1 cellular context compared by ENCODE assay signal in the genomic region with DNA sequence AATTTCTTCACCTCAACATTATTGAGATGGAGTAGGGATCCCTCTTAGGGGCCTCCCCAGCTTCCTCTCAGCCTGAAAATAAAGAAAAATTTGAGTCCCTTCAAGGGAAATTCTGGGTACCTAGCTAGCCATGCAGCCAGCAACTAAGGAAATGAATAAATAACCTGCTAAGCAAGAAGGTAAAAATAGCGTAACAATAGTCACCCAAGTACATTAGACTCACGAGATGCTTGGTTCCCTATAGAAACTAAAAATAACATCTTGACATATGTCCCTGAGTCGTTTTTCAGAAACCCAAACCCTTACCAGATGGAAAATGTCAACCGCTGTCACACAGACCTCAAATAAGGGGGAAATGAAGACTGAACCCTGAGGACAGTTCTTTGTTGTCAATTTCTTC.
A peak's percentile ranks its signal among the peaks of the same experiment; 100 is the strongest.
TF ChIP-seq lines count a peak whose summit lies in the region.

No MANE protein-coding gene starts in this region.

TF ChIP-seq in GM12878, 131 proteins besides CTCF, POLR2A, EP300 and RAD21 (continued from another document and continues in another):
- TF ChIP-seq ETV6 (conservative IDR thresholded peaks at IDR 0.05 in 1 of 2, IDR thresholded peaks at IDR 0.05 in 1 of 2; ENCODE audit: borderline replicate concordance in 1 of 2, low read depth in 1 of 2) (peak in 1 of 2 experiments; percentile 72; a peak in 1 of 4 replicates), PAX5 (IDR thresholded peaks at IDR 0.05; ENCODE audit: borderline replicate concordance, low read depth, low read length) (peak; percentile 41; the same call in 1 of the 2 replicates), LARP7 (IDR thresholded peaks at IDR 0.05) (no peak), SMAD1 (IDR thresholded peaks at IDR 0.05; ENCODE audit: low read depth, partially characterized antibody) (no peak), DPF2 (IDR thresholded peaks at IDR 0.05) (no peak), ZNF622 (IDR thresholded peaks at IDR 0.05) (no peak), SREBF1 (IDR thresholded peaks at IDR 0.05; ENCODE audit: low read length) (no peak), HDAC6 (IDR thresholded peaks at IDR 0.05; ENCODE audit: unreplicated experiment) (no peak), BRCA1 (IDR thresholded peaks at IDR 0.05; ENCODE audit: low read depth, low read length) (no peak), ZSCAN29 (IDR thresholded peaks at IDR 0.05) (no peak), STAT3 (IDR thresholded peaks at IDR 0.05; ENCODE audit: low read depth, low read length) (no peak), WRNIP1 (IDR thresholded peaks at IDR 0.05; ENCODE audit: borderline replicate concordance, low read depth, low read length) (no peak), NR2F1 (conservative IDR thresholded peaks at IDR 0.05) (no peak), SIX5 (IDR thresholded peaks at IDR 0.05; ENCODE audit: low read depth, low read length, severe bottlenecking) (no peak), TCF3 (IDR thresholded peaks at IDR 0.05; ENCODE audit: borderline replicate concordance, insufficient read depth, low read depth, low read length) (peak; percentile 95), MTA3 (IDR thresholded peaks at IDR 0.05; ENCODE audit: borderline replicate concordance, low read length) (no peak; the same call in 1 of the 2 replicates), EGR1 (IDR thresholded peaks at IDR 0.05; ENCODE audit: borderline replicate concordance in 1 of 2, low read depth in 2 of 2, low read length in 2 of 2) (no peak), NFIC (IDR thresholded peaks at IDR 0.05; ENCODE audit: low read depth, low read length) (peak; percentile 97), TBL1XR1 (IDR thresholded peaks at IDR 0.05; ENCODE audit: low read depth, low read length) (no peak), MTA2 (IDR thresholded peaks at IDR 0.05; ENCODE audit: low read depth) (peak; percentile 64), IKZF1 (conservative IDR thresholded peaks at IDR 0.05) (peak; percentile 54), YY1 (IDR thresholded peaks at IDR 0.05; ENCODE audit: low read depth, low read length) (no peak), MYC (IDR thresholded peaks at IDR 0.05; ENCODE audit: insufficient read depth, insufficient read length, insufficient replicate concordance, low read length, severe bottlenecking) (no peak), ASH2L (IDR thresholded peaks at IDR 0.05; ENCODE audit: borderline replicate concordance, low read depth) (peak; percentile 56; the same call in 1 of the 2 replicates), CBFB (IDR thresholded peaks at IDR 0.05; ENCODE audit: low read depth) (peak; percentile 79), RUNX3 (IDR thresholded peaks at IDR 0.05; ENCODE audit: low read length) (peak; percentile 95), BCL11A (IDR thresholded peaks at IDR 0.05; ENCODE audit: low read depth, low read length) (0 out of 2 replicates have a peak, but pooled peaks have one; percentile 7), GABPA (IDR thresholded peaks at IDR 0.05; ENCODE audit: low read depth) (no peak), KDM1A (IDR thresholded peaks at IDR 0.05; ENCODE audit: borderline replicate concordance) (no peak), HCFC1 (IDR thresholded peaks at IDR 0.05; ENCODE audit: low read length) (no peak)
- TF ChIP-seq, protein P1, sequence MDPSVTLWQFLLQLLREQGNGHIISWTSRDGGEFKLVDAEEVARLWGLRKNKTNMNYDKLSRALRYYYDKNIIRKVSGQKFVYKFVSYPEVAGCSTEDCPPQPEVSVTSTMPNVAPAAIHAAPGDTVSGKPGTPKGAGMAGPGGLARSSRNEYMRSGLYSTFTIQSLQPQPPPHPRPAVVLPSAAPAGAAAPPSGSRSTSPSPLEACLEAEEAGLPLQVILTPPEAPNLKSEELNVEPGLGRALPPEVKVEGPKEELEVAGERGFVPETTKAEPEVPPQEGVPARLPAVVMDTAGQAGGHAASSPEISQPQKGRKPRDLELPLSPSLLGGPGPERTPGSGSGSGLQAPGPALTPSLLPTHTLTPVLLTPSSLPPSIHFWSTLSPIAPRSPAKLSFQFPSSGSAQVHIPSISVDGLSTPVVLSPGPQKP (IDR thresholded peaks at IDR 0.05; ENCODE audit: low read depth, low read length) = no peak
- TF ChIP-seq, protein P2, sequence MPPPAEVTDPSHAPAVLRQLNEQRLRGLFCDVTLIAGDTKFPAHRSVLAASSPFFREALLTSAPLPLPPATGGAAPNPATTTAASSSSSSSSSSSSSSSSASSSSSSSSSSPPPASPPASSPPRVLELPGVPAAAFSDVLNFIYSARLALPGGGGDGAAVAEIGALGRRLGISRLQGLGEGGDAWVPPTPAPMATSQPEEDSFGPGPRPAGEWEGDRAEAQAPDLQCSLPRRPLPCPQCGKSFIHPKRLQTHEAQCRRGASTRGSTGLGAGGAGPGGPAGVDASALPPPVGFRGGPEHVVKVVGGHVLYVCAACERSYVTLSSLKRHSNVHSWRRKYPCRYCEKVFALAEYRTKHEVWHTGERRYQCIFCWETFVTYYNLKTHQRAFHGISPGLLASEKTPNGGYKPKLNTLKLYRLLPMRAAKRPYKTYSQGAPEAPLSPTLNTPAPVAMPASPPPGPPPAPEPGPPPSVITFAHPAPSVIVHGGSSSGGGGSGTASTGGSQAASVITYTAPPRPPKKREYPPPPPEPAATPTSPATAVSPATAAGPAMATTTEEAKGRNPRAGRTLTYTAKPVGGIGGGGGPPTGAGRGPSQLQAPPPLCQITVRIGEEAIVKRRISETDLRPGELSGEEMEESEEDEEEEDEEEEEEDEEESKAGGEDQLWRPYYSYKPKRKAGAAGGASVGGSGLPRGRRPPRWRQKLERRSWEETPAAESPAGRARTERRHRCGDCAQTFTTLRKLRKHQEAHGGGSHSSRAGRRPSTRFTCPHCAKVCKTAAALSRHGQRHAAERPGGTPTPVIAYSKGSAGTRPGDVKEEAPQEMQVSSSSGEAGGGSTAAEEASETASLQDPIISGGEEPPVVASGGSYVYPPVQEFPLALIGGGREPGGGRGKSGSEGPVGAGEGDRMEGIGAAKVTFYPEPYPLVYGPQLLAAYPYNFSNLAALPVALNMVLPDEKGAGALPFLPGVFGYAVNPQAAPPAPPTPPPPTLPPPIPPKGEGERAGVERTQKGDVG (CRISPR knock-in tag; IDR thresholded peaks at IDR 0.05) = no peak
- TF ChIP-seq, protein P3, sequence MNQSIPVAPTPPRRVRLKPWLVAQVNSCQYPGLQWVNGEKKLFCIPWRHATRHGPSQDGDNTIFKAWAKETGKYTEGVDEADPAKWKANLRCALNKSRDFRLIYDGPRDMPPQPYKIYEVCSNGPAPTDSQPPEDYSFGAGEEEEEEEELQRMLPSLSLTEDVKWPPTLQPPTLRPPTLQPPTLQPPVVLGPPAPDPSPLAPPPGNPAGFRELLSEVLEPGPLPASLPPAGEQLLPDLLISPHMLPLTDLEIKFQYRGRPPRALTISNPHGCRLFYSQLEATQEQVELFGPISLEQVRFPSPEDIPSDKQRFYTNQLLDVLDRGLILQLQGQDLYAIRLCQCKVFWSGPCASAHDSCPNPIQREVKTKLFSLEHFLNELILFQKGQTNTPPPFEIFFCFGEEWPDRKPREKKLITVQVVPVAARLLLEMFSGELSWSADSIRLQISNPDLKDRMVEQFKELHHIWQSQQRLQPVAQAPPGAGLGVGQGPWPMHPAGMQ (IDR thresholded peaks at IDR 0.05; ENCODE audit: borderline replicate concordance) = no peak
- TF ChIP-seq, protein P4, sequence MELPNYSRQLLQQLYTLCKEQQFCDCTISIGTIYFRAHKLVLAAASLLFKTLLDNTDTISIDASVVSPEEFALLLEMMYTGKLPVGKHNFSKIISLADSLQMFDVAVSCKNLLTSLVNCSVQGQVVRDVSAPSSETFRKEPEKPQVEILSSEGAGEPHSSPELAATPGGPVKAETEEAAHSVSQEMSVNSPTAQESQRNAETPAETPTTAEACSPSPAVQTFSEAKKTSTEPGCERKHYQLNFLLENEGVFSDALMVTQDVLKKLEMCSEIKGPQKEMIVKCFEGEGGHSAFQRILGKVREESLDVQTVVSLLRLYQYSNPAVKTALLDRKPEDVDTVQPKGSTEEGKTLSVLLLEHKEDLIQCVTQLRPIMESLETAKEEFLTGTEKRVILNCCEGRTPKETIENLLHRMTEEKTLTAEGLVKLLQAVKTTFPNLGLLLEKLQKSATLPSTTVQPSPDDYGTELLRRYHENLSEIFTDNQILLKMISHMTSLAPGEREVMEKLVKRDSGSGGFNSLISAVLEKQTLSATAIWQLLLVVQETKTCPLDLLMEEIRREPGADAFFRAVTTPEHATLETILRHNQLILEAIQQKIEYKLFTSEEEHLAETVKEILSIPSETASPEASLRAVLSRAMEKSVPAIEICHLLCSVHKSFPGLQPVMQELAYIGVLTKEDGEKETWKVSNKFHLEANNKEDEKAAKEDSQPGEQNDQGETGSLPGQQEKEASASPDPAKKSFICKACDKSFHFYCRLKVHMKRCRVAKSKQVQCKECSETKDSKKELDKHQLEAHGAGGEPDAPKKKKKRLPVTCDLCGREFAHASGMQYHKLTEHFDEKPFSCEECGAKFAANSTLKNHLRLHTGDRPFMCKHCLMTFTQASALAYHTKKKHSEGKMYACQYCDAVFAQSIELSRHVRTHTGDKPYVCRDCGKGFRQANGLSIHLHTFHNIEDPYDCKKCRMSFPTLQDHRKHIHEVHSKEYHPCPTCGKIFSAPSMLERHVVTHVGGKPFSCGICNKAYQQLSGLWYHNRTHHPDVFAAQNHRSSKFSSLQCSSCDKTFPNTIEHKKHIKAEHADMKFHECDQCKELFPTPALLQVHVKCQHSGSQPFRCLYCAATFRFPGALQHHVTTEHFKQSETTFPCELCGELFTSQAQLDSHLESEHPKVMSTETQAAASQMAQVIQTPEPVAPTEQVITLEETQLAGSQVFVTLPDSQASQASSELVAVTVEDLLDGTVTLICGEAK (IDR thresholded peaks at IDR 0.05; ENCODE audit: borderline replicate concordance) = no peak
- TF ChIP-seq, protein P5, sequence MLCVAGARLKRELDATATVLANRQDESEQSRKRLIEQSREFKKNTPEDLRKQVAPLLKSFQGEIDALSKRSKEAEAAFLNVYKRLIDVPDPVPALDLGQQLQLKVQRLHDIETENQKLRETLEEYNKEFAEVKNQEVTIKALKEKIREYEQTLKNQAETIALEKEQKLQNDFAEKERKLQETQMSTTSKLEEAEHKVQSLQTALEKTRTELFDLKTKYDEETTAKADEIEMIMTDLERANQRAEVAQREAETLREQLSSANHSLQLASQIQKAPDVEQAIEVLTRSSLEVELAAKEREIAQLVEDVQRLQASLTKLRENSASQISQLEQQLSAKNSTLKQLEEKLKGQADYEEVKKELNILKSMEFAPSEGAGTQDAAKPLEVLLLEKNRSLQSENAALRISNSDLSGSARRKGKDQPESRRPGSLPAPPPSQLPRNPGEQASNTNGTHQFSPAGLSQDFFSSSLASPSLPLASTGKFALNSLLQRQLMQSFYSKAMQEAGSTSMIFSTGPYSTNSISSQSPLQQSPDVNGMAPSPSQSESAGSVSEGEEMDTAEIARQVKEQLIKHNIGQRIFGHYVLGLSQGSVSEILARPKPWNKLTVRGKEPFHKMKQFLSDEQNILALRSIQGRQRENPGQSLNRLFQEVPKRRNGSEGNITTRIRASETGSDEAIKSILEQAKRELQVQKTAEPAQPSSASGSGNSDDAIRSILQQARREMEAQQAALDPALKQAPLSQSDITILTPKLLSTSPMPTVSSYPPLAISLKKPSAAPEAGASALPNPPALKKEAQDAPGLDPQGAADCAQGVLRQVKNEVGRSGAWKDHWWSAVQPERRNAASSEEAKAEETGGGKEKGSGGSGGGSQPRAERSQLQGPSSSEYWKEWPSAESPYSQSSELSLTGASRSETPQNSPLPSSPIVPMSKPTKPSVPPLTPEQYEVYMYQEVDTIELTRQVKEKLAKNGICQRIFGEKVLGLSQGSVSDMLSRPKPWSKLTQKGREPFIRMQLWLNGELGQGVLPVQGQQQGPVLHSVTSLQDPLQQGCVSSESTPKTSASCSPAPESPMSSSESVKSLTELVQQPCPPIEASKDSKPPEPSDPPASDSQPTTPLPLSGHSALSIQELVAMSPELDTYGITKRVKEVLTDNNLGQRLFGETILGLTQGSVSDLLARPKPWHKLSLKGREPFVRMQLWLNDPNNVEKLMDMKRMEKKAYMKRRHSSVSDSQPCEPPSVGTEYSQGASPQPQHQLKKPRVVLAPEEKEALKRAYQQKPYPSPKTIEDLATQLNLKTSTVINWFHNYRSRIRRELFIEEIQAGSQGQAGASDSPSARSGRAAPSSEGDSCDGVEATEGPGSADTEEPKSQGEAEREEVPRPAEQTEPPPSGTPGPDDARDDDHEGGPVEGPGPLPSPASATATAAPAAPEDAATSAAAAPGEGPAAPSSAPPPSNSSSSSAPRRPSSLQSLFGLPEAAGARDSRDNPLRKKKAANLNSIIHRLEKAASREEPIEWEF (IDR thresholded peaks at IDR 0.05; ENCODE audit: insufficient replicate concordance, low read depth, low read length) = no peak
- TF ChIP-seq, protein P6, sequence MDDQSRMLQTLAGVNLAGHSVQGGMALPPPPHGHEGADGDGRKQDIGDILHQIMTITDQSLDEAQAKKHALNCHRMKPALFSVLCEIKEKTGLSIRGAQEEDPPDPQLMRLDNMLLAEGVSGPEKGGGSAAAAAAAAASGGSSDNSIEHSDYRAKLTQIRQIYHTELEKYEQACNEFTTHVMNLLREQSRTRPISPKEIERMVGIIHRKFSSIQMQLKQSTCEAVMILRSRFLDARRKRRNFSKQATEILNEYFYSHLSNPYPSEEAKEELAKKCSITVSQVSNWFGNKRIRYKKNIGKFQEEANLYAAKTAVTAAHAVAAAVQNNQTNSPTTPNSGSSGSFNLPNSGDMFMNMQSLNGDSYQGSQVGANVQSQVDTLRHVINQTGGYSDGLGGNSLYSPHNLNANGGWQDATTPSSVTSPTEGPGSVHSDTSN (IDR thresholded peaks at IDR 0.05; ENCODE audit: insufficient replicate concordance, low read depth, low read length) = peak; percentile 87
- TF ChIP-seq, protein P7, sequence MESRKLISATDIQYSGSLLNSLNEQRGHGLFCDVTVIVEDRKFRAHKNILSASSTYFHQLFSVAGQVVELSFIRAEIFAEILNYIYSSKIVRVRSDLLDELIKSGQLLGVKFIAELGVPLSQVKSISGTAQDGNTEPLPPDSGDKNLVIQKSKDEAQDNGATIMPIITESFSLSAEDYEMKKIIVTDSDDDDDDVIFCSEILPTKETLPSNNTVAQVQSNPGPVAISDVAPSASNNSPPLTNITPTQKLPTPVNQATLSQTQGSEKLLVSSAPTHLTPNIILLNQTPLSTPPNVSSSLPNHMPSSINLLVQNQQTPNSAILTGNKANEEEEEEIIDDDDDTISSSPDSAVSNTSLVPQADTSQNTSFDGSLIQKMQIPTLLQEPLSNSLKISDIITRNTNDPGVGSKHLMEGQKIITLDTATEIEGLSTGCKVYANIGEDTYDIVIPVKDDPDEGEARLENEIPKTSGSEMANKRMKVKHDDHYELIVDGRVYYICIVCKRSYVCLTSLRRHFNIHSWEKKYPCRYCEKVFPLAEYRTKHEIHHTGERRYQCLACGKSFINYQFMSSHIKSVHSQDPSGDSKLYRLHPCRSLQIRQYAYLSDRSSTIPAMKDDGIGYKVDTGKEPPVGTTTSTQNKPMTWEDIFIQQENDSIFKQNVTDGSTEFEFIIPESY (IDR thresholded peaks at IDR 0.05) = no peak
- TF ChIP-seq, protein P8, sequence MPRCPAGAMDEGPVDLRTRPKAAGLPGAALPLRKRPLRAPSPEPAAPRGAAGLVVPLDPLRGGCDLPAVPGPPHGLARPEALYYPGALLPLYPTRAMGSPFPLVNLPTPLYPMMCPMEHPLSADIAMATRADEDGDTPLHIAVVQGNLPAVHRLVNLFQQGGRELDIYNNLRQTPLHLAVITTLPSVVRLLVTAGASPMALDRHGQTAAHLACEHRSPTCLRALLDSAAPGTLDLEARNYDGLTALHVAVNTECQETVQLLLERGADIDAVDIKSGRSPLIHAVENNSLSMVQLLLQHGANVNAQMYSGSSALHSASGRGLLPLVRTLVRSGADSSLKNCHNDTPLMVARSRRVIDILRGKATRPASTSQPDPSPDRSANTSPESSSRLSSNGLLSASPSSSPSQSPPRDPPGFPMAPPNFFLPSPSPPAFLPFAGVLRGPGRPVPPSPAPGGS (IDR thresholded peaks at IDR 0.05; ENCODE audit: borderline replicate concordance, insufficient read depth, low read depth, low read length, poor library complexity, severe bottlenecking) = peak; percentile 49
